Comparison of ENCODE assay signal across 8 cellular contexts in the genomic region with DNA sequence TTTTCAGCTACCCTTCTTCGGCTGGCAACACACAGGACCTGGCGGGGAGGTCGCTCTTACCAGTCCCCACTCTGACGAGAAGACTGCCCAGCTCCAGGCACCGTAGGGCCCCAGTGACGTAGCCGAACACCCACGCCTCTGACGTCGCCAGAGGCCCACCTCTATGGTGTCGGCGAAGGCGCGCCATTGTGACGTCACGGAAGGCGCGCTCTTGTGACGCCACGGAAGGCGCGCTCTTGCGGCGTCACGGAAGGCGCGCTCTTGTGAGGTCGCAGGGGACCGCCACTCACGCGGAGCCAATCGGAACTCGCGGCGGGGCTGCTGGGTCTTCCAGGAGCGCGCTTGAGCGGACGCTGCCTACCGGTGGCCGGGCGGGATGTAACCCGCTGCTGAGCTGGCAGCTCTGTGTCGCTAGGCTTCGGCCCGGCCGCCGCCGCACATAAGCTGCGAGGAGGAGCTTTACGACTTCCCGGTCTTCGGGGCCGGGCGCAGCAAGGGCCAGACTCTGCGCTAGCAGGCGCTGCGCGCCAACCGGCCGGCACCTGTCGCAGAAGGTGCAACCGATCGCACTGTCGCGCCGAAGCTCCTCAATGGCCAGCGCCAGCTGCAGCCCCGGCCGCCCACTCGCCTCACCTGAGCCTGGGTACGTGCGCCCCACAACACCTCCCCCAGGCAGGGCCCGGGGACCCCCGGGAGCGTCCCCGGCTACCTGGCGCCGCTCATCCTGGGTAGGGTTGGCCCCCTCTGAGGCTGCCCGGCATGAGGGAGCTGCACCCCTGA.
A peak's percentile ranks its signal among the peaks of the same experiment; 100 is the strongest.
DNase-seq lines count a peak whose midpoint lies in the region; ATAC-seq and TF ChIP-seq lines count a peak whose summit lies in the region.
"Not testable (repeated sequence)": the region's sequence is repeated elsewhere in the genome, so short reads cannot be mapped to it uniquely, and the experiment has no call there.

No MANE protein-coding gene starts in this region.

- not testable (repeated sequence) for TF ChIP-seq CTCF in GM12864 (IDR thresholded peaks at IDR 0.05; ENCODE audit: low read depth, low read length, missing control alignments)
- peak; percentile 15 for TF ChIP-seq CTCF in osteocyte (IDR thresholded peaks at IDR 0.05)

- intact Hi-C loops in head of caudate nucleus (cut with DNase I) = not testable (repeated sequence)

- H3K9me3 ChIP-seq in thymus (ENCODE audit: control insufficient read depth) = not testable (repeated sequence)

- H3K4me1 ChIP-seq in thymus (ENCODE audit: control insufficient read depth, insufficient read depth, low read length) = not testable (repeated sequence)

- peak; percentile 100 for ATAC-seq in HG02623 (IDR thresholded peaks at IDR 0.05; ENCODE audit: unreplicated experiment)
- peak; percentile 100 for ATAC-seq in SK-N-SH treated with all-trans-retinoic acid at 6 μM for 48 hours

- H3K36me3 Mint-ChIP-seq in activated naive CD8-positive, alpha-beta T cell treated with anti-CD3 and anti-CD28 coated beads for 36 hours; osteocyte (ENCODE audit: unreplicated experiment): not testable (repeated sequence)

- H3K27ac Mint-ChIP-seq in activated naive CD8-positive, alpha-beta T cell treated with anti-CD3 and anti-CD28 coated beads for 36 hours = peak overlapping the region; percentile 96
- peak overlapping the region; percentile 99 for H3K27ac Mint-ChIP-seq in osteocyte (ENCODE audit: unreplicated experiment)

- not testable (repeated sequence) for H3K27me3 Mint-ChIP-seq in activated naive CD8-positive, alpha-beta T cell treated with anti-CD3 and anti-CD28 coated beads for 36 hours; osteocyte (ENCODE audit: unreplicated experiment)

- H3K4me3 ChIP-seq in GM12864 (ENCODE audit: low read depth, low read length) = peak overlapping the region; percentile 84
- H3K4me3 ChIP-seq in thymus (ENCODE audit: low read length) = peak overlapping the region; percentile 56

- H3K4me1 Mint-ChIP-seq in activated naive CD8-positive, alpha-beta T cell treated with anti-CD3 and anti-CD28 coated beads for 36 hours; osteocyte (ENCODE audit: unreplicated experiment): not testable (repeated sequence)

- DNase-seq in GM12864 (ENCODE audit: low read depth) (peak; percentile 94), NCI-H1092 treated with DMSO at 0.1 percent for 48 hours (lab: John Stamatoyannopoulos, UW) (peak; percentile 93), head of caudate nucleus (peak; percentile 91 to 98 (median 95)), osteocyte (ENCODE audit: extremely low spot score, unreplicated experiment) (peak; percentile 97)
- peak; percentile 99 for DNase-seq in activated naive CD8-positive, alpha-beta T cell treated with anti-CD3 and anti-CD28 coated beads for 36 hours

- under 1% methylated on average over 79 of the region's 80 CpGs for WGBS in thymus

- H3K4me3 Mint-ChIP-seq in activated naive CD8-positive, alpha-beta T cell treated with anti-CD3 and anti-CD28 coated beads for 36 hours = peak overlapping the region; percentile 87
- H3K4me3 Mint-ChIP-seq in osteocyte (ENCODE audit: unreplicated experiment) = peak overlapping the region; percentile 84

- not testable (repeated sequence) for H3K9me3 Mint-ChIP-seq in activated naive CD8-positive, alpha-beta T cell treated with anti-CD3 and anti-CD28 coated beads for 36 hours; osteocyte (ENCODE audit: unreplicated experiment)

- H3K27ac ChIP-seq in thymus (ENCODE audit: low read depth) = peak overlapping the region; percentile 90

- H3K27me3 ChIP-seq in thymus (ENCODE audit: control insufficient read depth, insufficient read depth) = not testable (repeated sequence)

- not testable (repeated sequence) for H3K36me3 ChIP-seq in thymus (ENCODE audit: control insufficient read depth, insufficient read depth)

Comparison
In these comparisons a context has a peak if more than half of its experiments do, and no peak if none do; other contexts are left out.
1. Peak in every context shown above with its lines: DNase-seq, ATAC-seq, H3K4me3 ChIP-seq and H3K27ac ChIP-seq.